In genomic region chr3:71726106-71726505, GRCh38 we compare ENCODE assay signal across 9 cellular contexts. TPM values are rescaled to one million over a fixed set of nuclear protein-coding genes. Genes with fewer than 3 reads are reported as not detected.
DNase-seq lines count a peak whose midpoint lies in the region; ATAC-seq, FAIRE-seq and TF ChIP-seq lines count a peak whose summit lies in the region.
"Had no signal": no experiment of that assay in that cellular context is flagged by ENCODE, and none has a peak within 500 bp of the region (broad histone marks: within the 10 kb centered on the region; RNA-seq: fewer than 3 reads in every experiment).

No MANE protein-coding gene starts in this region.

- peaks cover 75% of the 10 kb centered on the region for H3K4me1 Mint-ChIP-seq in activated T-helper 1 cell treated with anti-CD3 and anti-CD28 coated beads, Interleukin-12 subunit alpha, Interleukin-12 subunit beta, Interleukin-2, Interleukin-4 antibody, amounts not matched to agents 30 ng/mL and 10 ng/mL and 1 ng/mL, durations not matched to agents 14 hours and 24 hours and 36 hours (ENCODE audit: low read depth)
- peaks cover 77% of the 10 kb centered on the region for H3K4me1 Mint-ChIP-seq in stimulated activated effector memory CD8-positive, alpha-beta T cell treated with anti-CD3 and anti-CD28 coated beads, Interleukin-12 subunit alpha, Interleukin-12 subunit beta, amount 100 ng/mL, for 72 hours

- intact Hi-C loops in activated T-helper 1 cell treated with anti-CD3 and anti-CD28 coated beads, Interleukin-12 subunit alpha, Interleukin-12 subunit beta, Interleukin-2, Interleukin-4 antibody, amounts not matched to agents 30 ng/mL and 10 ng/mL and 1 ng/mL, durations not matched to agents 14 hours and 24 hours and 36 hours (cut with micrococcal nuclease) = loop anchor here (5.0 to 10.0 kb wide), 5 partner anchors 379 to 1031 kb away; partner anchors contain the start of gene RYBP

- H3K9me3 Mint-ChIP-seq in activated T-helper 1 cell treated with anti-CD3 and anti-CD28 coated beads, Interleukin-12 subunit alpha, Interleukin-12 subunit beta, Interleukin-2, Interleukin-4 antibody, amounts not matched to agents 30 ng/mL and 10 ng/mL and 1 ng/mL, durations not matched to agents 14 hours and 24 hours and 36 hours = no peaks in the 10 kb centered on the region
- H3K9me3 Mint-ChIP-seq in stimulated activated effector memory CD8-positive, alpha-beta T cell treated with anti-CD3 and anti-CD28 coated beads, Interleukin-12 subunit alpha, Interleukin-12 subunit beta, amount 100 ng/mL, for 72 hours = no peaks in the 10 kb centered on the region

- 73 to 88% (median 81%) methylated on average over 8 of the region's 8 CpGs for WGBS in small intestine, 3 donors

- peak overlapping the region; percentile 66; the same call in 1 of the 2 replicates for H2AFZ ChIP-seq in Loucy (ENCODE audit: low read length)
- peak overlapping the region; percentile 66 for H2AFZ ChIP-seq in keratinocyte (ENCODE audit: control insufficient read depth, low read length)

- no peaks in the 10 kb centered on the region for H3K9me1 ChIP-seq in keratinocyte (ENCODE audit: control insufficient read depth, extremely low read depth, insufficient read depth, low read length)

- H3K36me3 ChIP-seq in Loucy (ENCODE audit: insufficient read depth, low read length) (no peaks in the 10 kb centered on the region), keratinocyte (ENCODE audit: control insufficient read depth in 2 of 2, extremely low read depth in 1 of 2, insufficient read depth in 2 of 2, low read length in 2 of 2) (no peaks in the 10 kb centered on the region), small intestine (ENCODE audit: control insufficient read depth in 2 of 2, insufficient read depth in 2 of 2, low read length in 2 of 2) (no peaks in the 10 kb centered on the region)

- H3K9me3 ChIP-seq in Loucy (ENCODE audit: insufficient read depth, low read depth, low read length) (no peaks in the 10 kb centered on the region), keratinocyte (ENCODE audit: control insufficient read depth, low read depth, low read length) (no peaks in the 10 kb centered on the region), small intestine (ENCODE audit: control insufficient read depth, low read depth) (no peaks in the 10 kb centered on the region)

- no peak overlapping the region for H3K9ac ChIP-seq in Loucy (ENCODE audit: low read depth, low read length, poor library complexity, severe bottlenecking)
- H3K9ac ChIP-seq in keratinocyte (ENCODE audit: control insufficient read depth, extremely low read depth, insufficient read depth, low read length) = no peak overlapping the region

- H3K27me3 ChIP-seq in Loucy (ENCODE audit: insufficient read depth, low read length, poor library complexity, severe bottlenecking) (no peaks in the 10 kb centered on the region), keratinocyte (ENCODE audit: control insufficient read depth, extremely low read depth, insufficient read depth, low read length) (peaks cover 13% of the 10 kb centered on the region), small intestine (ENCODE audit: control insufficient read depth in 2 of 2, insufficient read depth in 2 of 2, low read length in 2 of 2) (no peaks in the 10 kb centered on the region)

- H4K20me1 ChIP-seq in Loucy (ENCODE audit: insufficient read depth, low read length, poor library complexity, severe bottlenecking) = no peaks in the 10 kb centered on the region
- no peaks in the 10 kb centered on the region for H4K20me1 ChIP-seq in keratinocyte (ENCODE audit: control insufficient read depth, extremely low read depth, insufficient read depth, low read length)

- FAIRE-seq in keratinocyte (lab: Jason Lieb, UNC) (peak; percentile 73), small intestine (lab: Jason Lieb, UNC) (no peak)

- H3K4me1 ChIP-seq in Loucy (ENCODE audit: insufficient read depth, low read length, poor library complexity, severe bottlenecking) = peaks cover 47% of the 10 kb centered on the region
- peaks cover 13% of the 10 kb centered on the region for H3K4me1 ChIP-seq in keratinocyte (ENCODE audit: control insufficient read depth, extremely low read depth, insufficient read depth, low read length)
- no peaks in the 10 kb centered on the region for H3K4me1 ChIP-seq in small intestine (ENCODE audit: control insufficient read depth in 2 of 2, insufficient read depth in 1 of 2, low read depth in 1 of 2, low read length in 1 of 2)

- TF ChIP-seq CTCF in Loucy (conservative IDR thresholded peaks at IDR 0.05; ENCODE audit: low read length) (no peak), keratinocyte (optimal IDR thresholded peaks at IDR 0.05 in 1 of 3, IDR thresholded peaks at IDR 0.05 in 1 of 3, conservative IDR thresholded peaks at IDR 0.05 in 1 of 3; ENCODE audit: extremely low read depth in 1 of 3, insufficient read depth in 2 of 3, low read length in 3 of 3) (no peak)

- H3K27ac ChIP-seq in keratinocyte (ENCODE audit: control insufficient read depth, insufficient read depth, low read length) (no peak overlapping the region), small intestine (ENCODE audit: low read depth in 1 of 2, low read length in 1 of 2) (peak overlapping the region in 1 of 2 donors; percentile 68)

- ATAC-seq in stimulated activated effector memory CD8-positive, alpha-beta T cell treated with anti-CD3 and anti-CD28 coated beads, Interleukin-12 subunit alpha, Interleukin-12 subunit beta, amount 100 ng/mL, for 72 hours = peak; percentile 17
- no peak for ATAC-seq in HG02970 (IDR thresholded peaks at IDR 0.05; ENCODE audit: low FRiP score, unreplicated experiment)
- ATAC-seq in HG03280 (IDR thresholded peaks at IDR 0.05; ENCODE audit: unreplicated experiment) = no peak
- ATAC-seq in GM18867 (IDR thresholded peaks at IDR 0.05; ENCODE audit: unreplicated experiment) = no peak

- H3K4me2 ChIP-seq in Loucy (ENCODE audit: low read depth, low read length, poor library complexity, severe bottlenecking) (peak overlapping the region; percentile 54), keratinocyte (ENCODE audit: control insufficient read depth, extremely low read depth, insufficient read depth, low read depth, low read length) (peak overlapping the region; percentile 34)

- H3F3A ChIP-seq in Loucy (ENCODE audit: low read depth) = peaks cover 4% of the 10 kb centered on the region; the same call in 1 of the 2 replicates

- H3K4me3 ChIP-seq in Loucy (ENCODE audit: low read length, poor library complexity, severe bottlenecking) (peak overlapping the region; percentile 51), keratinocyte (ENCODE audit: control insufficient read depth in 2 of 3, extremely low read depth in 1 of 3, insufficient read depth in 2 of 3, low read depth in 1 of 3, low read length in 3 of 3) (no peak overlapping the region), small intestine (ENCODE audit: low read depth in 1 of 2, low read length in 2 of 2) (peak overlapping the region in 1 of 2 donors; percentile 3)

- peaks cover 9% of the 10 kb centered on the region for H3K36me3 Mint-ChIP-seq in activated T-helper 1 cell treated with anti-CD3 and anti-CD28 coated beads, Interleukin-12 subunit alpha, Interleukin-12 subunit beta, Interleukin-2, Interleukin-4 antibody, amounts not matched to agents 30 ng/mL and 10 ng/mL and 1 ng/mL, durations not matched to agents 14 hours and 24 hours and 36 hours (ENCODE audit: low read depth)
- H3K36me3 Mint-ChIP-seq in stimulated activated effector memory CD8-positive, alpha-beta T cell treated with anti-CD3 and anti-CD28 coated beads, Interleukin-12 subunit alpha, Interleukin-12 subunit beta, amount 100 ng/mL, for 72 hours = peaks cover 11% of the 10 kb centered on the region

- peak; percentile 54 for DNase-seq in activated T-helper 1 cell treated with anti-CD3 and anti-CD28 coated beads, Interleukin-12 subunit alpha, Interleukin-12 subunit beta, Interleukin-2, Interleukin-4 antibody, amounts not matched to agents 30 ng/mL and 10 ng/mL and 1 ng/mL, durations not matched to agents 14 hours and 24 hours and 36 hours (ENCODE audit: low spot score)
- DNase-seq in keratinocyte (ENCODE audit: low read depth, low spot score) (no peak), small intestine (no peak)
- peak in 1 of 2 donors; percentile 61 for DNase-seq in stimulated activated effector memory CD8-positive, alpha-beta T cell treated with anti-CD3 and anti-CD28 coated beads, Interleukin-12 subunit alpha, Interleukin-12 subunit beta, amount 100 ng/mL, for 72 hours (ENCODE audit: low spot score in 2 of 2)
- DNase-seq: NCI-H774 had no signal

- H3K4me3 Mint-ChIP-seq in activated T-helper 1 cell treated with anti-CD3 and anti-CD28 coated beads, Interleukin-12 subunit alpha, Interleukin-12 subunit beta, Interleukin-2, Interleukin-4 antibody, amounts not matched to agents 30 ng/mL and 10 ng/mL and 1 ng/mL, durations not matched to agents 14 hours and 24 hours and 36 hours = peak overlapping the region; percentile 90
- H3K4me3 Mint-ChIP-seq in stimulated activated effector memory CD8-positive, alpha-beta T cell treated with anti-CD3 and anti-CD28 coated beads, Interleukin-12 subunit alpha, Interleukin-12 subunit beta, amount 100 ng/mL, for 72 hours = peak overlapping the region; percentile 82

- H3K27me3 Mint-ChIP-seq in activated T-helper 1 cell treated with anti-CD3 and anti-CD28 coated beads, Interleukin-12 subunit alpha, Interleukin-12 subunit beta, Interleukin-2, Interleukin-4 antibody, amounts not matched to agents 30 ng/mL and 10 ng/mL and 1 ng/mL, durations not matched to agents 14 hours and 24 hours and 36 hours (ENCODE audit: insufficient read depth) = no peaks in the 10 kb centered on the region

- H3K27ac Mint-ChIP-seq in activated T-helper 1 cell treated with anti-CD3 and anti-CD28 coated beads, Interleukin-12 subunit alpha, Interleukin-12 subunit beta, Interleukin-2, Interleukin-4 antibody, amounts not matched to agents 30 ng/mL and 10 ng/mL and 1 ng/mL, durations not matched to agents 14 hours and 24 hours and 36 hours = peak overlapping the region; percentile 92
- peak overlapping the region; percentile 90 for H3K27ac Mint-ChIP-seq in stimulated activated effector memory CD8-positive, alpha-beta T cell treated with anti-CD3 and anti-CD28 coated beads, Interleukin-12 subunit alpha, Interleukin-12 subunit beta, amount 100 ng/mL, for 72 hours

- no peaks in the 10 kb centered on the region for H3K9me2 ChIP-seq in Loucy (replicated peaks; ENCODE audit: low read depth, low read length)

- H3K79me2 ChIP-seq in Loucy (ENCODE audit: insufficient read depth, low read length) = peaks cover 11% of the 10 kb centered on the region
- no peaks in the 10 kb centered on the region for H3K79me2 ChIP-seq in keratinocyte (ENCODE audit: control insufficient read depth, insufficient read depth, low read length)

- dilution Hi-C loops in keratinocyte (cut with MboI; ENCODE audit: extremely low pct_ligation_motif_present, low sequenced_read_pairs) = no loop called here

RNA-seq across cellular contexts. Expression of gene EIF4E3, which starts 0.9 kb away (rescaled TPM):
- total RNA-seq in activated T-helper 1 cell treated with anti-CD3 and anti-CD28 coated beads, Interleukin-12 subunit alpha, Interleukin-12 subunit beta, Interleukin-2, Interleukin-4 antibody, amounts not matched to agents 30 ng/mL and 10 ng/mL and 1 ng/mL, durations not matched to agents 14 hours and 24 hours and 36 hours = 20.6 and 21.8 TPM in 2 replicates
- polyA plus RNA-seq in keratinocyte (0.79 to 3.7 TPM (median 2.2 TPM) in 3 replicates), small intestine (10 to 100 TPM in 2 of 3 donors, 1 to 10 TPM in 1; 9.4 to 14.8 (median 11.3) TPM)
- 1.9 TPM for polyA plus RNA-seq in keratinocyte (2011; ENCODE audit: low read depth)
- 2.4 and 4.0 TPM in 2 replicates for polyA plus RNA-seq in keratinocyte (2011; cell fraction: cytosol; rRNA removed)
- polyA plus RNA-seq in keratinocyte (2011; cell fraction: nucleus; rRNA removed) = 0.92 and 1.3 TPM in 2 replicates
- 1.5 and 2.0 TPM in 2 replicates for polyA plus RNA-seq in keratinocyte (2012; ENCODE audit: low replicate concordance)
- 0.62 to 3.0 TPM (median 1.6 TPM) in 3 replicates for polyA minus RNA-seq in keratinocyte
- 2.7 TPM for polyA minus RNA-seq in keratinocyte (2011; cell fraction: cytosol; rRNA and poly(A)+ RNA removed)
- polyA minus RNA-seq in keratinocyte (2011; cell fraction: nucleus; rRNA and poly(A)+ RNA removed) = 0.63 and 1.0 TPM in 2 replicates

RNA-seq across cellular contexts. Expression of gene GPR27, which starts 27.5 kb away (rescaled TPM):
- 0.70 and 1.3 TPM in 2 replicates for total RNA-seq in activated T-helper 1 cell treated with anti-CD3 and anti-CD28 coated beads, Interleukin-12 subunit alpha, Interleukin-12 subunit beta, Interleukin-2, Interleukin-4 antibody, amounts not matched to agents 30 ng/mL and 10 ng/mL and 1 ng/mL, durations not matched to agents 14 hours and 24 hours and 36 hours
- polyA plus RNA-seq in keratinocyte (0.03 to 0.14 TPM (median 0.12 TPM) in 3 replicates), small intestine (1 to 10 TPM in 1 of 3 donors, not detected in 2; 1.0 TPM)
- polyA plus RNA-seq in keratinocyte (2011; ENCODE audit: low read depth) = not detected
- polyA plus RNA-seq in keratinocyte (2011; cell fraction: cytosol; rRNA removed) = 0.09 and 0.24 TPM in 2 replicates
- polyA plus RNA-seq in keratinocyte (2011; cell fraction: nucleus; rRNA removed) = 0.25 and 0.39 TPM in 2 replicates
- polyA plus RNA-seq in keratinocyte (2012; ENCODE audit: low replicate concordance) = not detected in 2 replicates
- not detected in 3 replicates for polyA minus RNA-seq in keratinocyte
- polyA minus RNA-seq in keratinocyte (2011; cell fraction: cytosol; rRNA and poly(A)+ RNA removed) = not detected
- polyA minus RNA-seq in keratinocyte (2011; cell fraction: nucleus; rRNA and poly(A)+ RNA removed) = 0.21 and 0.47 TPM in 2 replicates

RNA-seq across cellular contexts. Expression of gene PROK2, which starts 58.8 kb away (rescaled TPM):
- total RNA-seq in activated T-helper 1 cell treated with anti-CD3 and anti-CD28 coated beads, Interleukin-12 subunit alpha, Interleukin-12 subunit beta, Interleukin-2, Interleukin-4 antibody, amounts not matched to agents 30 ng/mL and 10 ng/mL and 1 ng/mL, durations not matched to agents 14 hours and 24 hours and 36 hours = not detected in 2 replicates
- not detected in 3 replicates for polyA plus RNA-seq in keratinocyte
- polyA plus RNA-seq in keratinocyte (2011; ENCODE audit: low read depth) = not detected
- not detected in 2 replicates for polyA plus RNA-seq in keratinocyte (2011; cell fraction: cytosol; rRNA removed)
- not detected in 2 replicates for polyA plus RNA-seq in keratinocyte (2011; cell fraction: nucleus; rRNA removed)
- polyA plus RNA-seq in keratinocyte (2012; ENCODE audit: low replicate concordance) = not detected in 2 replicates
- polyA minus RNA-seq in keratinocyte = not detected in 3 replicates
- polyA minus RNA-seq in keratinocyte (2011; cell fraction: cytosol; rRNA and poly(A)+ RNA removed) = not detected
- not detected in 2 replicates for polyA minus RNA-seq in keratinocyte (2011; cell fraction: nucleus; rRNA and poly(A)+ RNA removed)
- polyA plus RNA-seq in small intestine = under 1 TPM in 1 of 3 donors, not detected in 2; 0.10 TPM
